In genomic region chr4:72553540-72553939, GRCh38 we compare ENCODE assay signal across 1 cellular context.
TF ChIP-seq lines count a peak whose summit lies in the region.

No MANE protein-coding gene starts in this region.

TF ChIP-seq in HepG2, 621 proteins besides CTCF, POLR2A, EP300 and RAD21 (continued from another document):
- TF ChIP-seq ZNF460 (CRISPR knock-in tag; IDR thresholded peaks at IDR 0.05; ENCODE audit: borderline replicate concordance) (no peak), ZFY (CRISPR knock-in tag; IDR thresholded peaks at IDR 0.05) (no peak), ZMAT5 (CRISPR knock-in tag; IDR thresholded peaks at IDR 0.05; ENCODE audit: borderline replicate concordance, low read depth) (no peak), RNF219 (CRISPR knock-in tag; IDR thresholded peaks at IDR 0.05) (no peak), ZNF567 (CRISPR knock-in tag; IDR thresholded peaks at IDR 0.05; ENCODE audit: borderline replicate concordance) (no peak), ZNF142 (CRISPR knock-in tag; IDR thresholded peaks at IDR 0.05) (no peak), MAF1 (CRISPR knock-in tag; IDR thresholded peaks at IDR 0.05; ENCODE audit: borderline replicate concordance) (no peak), HNRNPK (IDR thresholded peaks at IDR 0.05; ENCODE audit: low read depth, low read length, poor library complexity, severe bottlenecking) (no peak), PLRG1 (conservative IDR thresholded peaks at IDR 0.05) (no peak), HNF4G (IDR thresholded peaks at IDR 0.05; ENCODE audit: borderline replicate concordance, low read depth, low read length) (no peak), HNF4G (CRISPR knock-in tag; IDR thresholded peaks at IDR 0.05; ENCODE audit: borderline replicate concordance, low read depth) (no peak), HNRNPLL (IDR thresholded peaks at IDR 0.05; ENCODE audit: low read depth, low read length, poor library complexity, severe bottlenecking) (no peak), THAP8 (CRISPR knock-in tag; IDR thresholded peaks at IDR 0.05; ENCODE audit: borderline replicate concordance) (no peak), ISL2 (CRISPR knock-in tag; IDR thresholded peaks at IDR 0.05) (no peak), POGZ (CRISPR knock-in tag; IDR thresholded peaks at IDR 0.05) (no peak), ZNF660 (CRISPR knock-in tag; IDR thresholded peaks at IDR 0.05; ENCODE audit: borderline replicate concordance, low read depth) (no peak), ZBTB49 (CRISPR knock-in tag; IDR thresholded peaks at IDR 0.05; ENCODE audit: borderline replicate concordance) (no peak), RFX3 (CRISPR knock-in tag; IDR thresholded peaks at IDR 0.05) (no peak)
TF ChIP-seq in HepG2: peak in this region for 0.
